Comparison of ENCODE assay signal across 32 cellular contexts in genomic region chr18:62064361-62064760, GRCh38.
"Had no signal": no experiment of that assay in that cellular context is flagged by ENCODE, and none has a peak within 500 bp of the region (broad histone marks: within the 10 kb centered on the region; RNA-seq: fewer than 3 reads in every experiment).

No MANE protein-coding gene starts in this region.

- H3K27ac ChIP-seq: adrenal gland, body of pancreas, epithelial cell of prostate, esophagus squamous epithelium had no signal

- H3K27me3 Mint-ChIP-seq: activated CD8-positive, alpha-beta T cell treated with anti-CD3 and anti-CD28 coated beads for 36 hours; activated naive CD4-positive, alpha-beta T cell treated with anti-CD3 and anti-CD28 coated beads, Interleukin-2, amount 50 U/mL, for 24 hours; activated naive CD8-positive, alpha-beta T cell treated with anti-CD3 and anti-CD28 coated beads for 36 hours; activated naive CD8-positive, alpha-beta T cell treated with anti-CD3 and anti-CD28 coated beads, Interleukin-2, amount 50 U/mL, for 24 hours; effector memory CD8-positive, alpha-beta T cell; T-cell had no signal

- FAIRE-seq: colon had no signal

- H3K36me3 ChIP-seq: adrenal gland had no signal

- H3K27me3 ChIP-seq: adrenal gland, body of pancreas, esophagus squamous epithelium had no signal

- ATAC-seq: activated CD8-positive, alpha-beta T cell treated with anti-CD3 and anti-CD28 coated beads for 36 hours; activated naive CD8-positive, alpha-beta T cell treated with anti-CD3 and anti-CD28 coated beads, Interleukin-2, amount 50 U/mL, for 24 hours; body of pancreas; effector memory CD8-positive, alpha-beta T cell; T-cell; WTC11 had no signal

- H3K9me3 ChIP-seq: adrenal gland, body of pancreas, esophagus squamous epithelium had no signal

- H3K9me3 Mint-ChIP-seq: activated T-helper 1 cell treated with anti-CD3 and anti-CD28 coated beads, Interleukin-12 subunit alpha, Interleukin-12 subunit beta, Interleukin-2, Interleukin-4 antibody, amounts not matched to agents 30 ng/mL and 10 ng/mL and 1 ng/mL, durations not matched to agents 14 hours and 24 hours and 36 hours; effector memory CD8-positive, alpha-beta T cell; T-helper 1 cell treated with Interleukin-12 subunit alpha and Interleukin-12 subunit beta and Interleukin-4 antibody, amounts not matched to agents 30 μg/mL and 1 μg/mL, for 36 hours had no signal

- H3K4me1 ChIP-seq: adrenal gland, body of pancreas, esophagus squamous epithelium had no signal

- H3K4me3 Mint-ChIP-seq: activated CD8-positive, alpha-beta T cell treated with anti-CD3 and anti-CD28 coated beads for 36 hours; activated naive CD4-positive, alpha-beta T cell treated with anti-CD3 and anti-CD28 coated beads for 36 hours; activated naive CD4-positive, alpha-beta T cell treated with anti-CD3 and anti-CD28 coated beads, Interleukin-2, amount 50 U/mL, for 24 hours; activated naive CD8-positive, alpha-beta T cell treated with anti-CD3 and anti-CD28 coated beads for 36 hours; activated naive CD8-positive, alpha-beta T cell treated with anti-CD3 and anti-CD28 coated beads, Interleukin-2, amount 50 U/mL, for 24 hours; activated T-helper 1 cell treated with anti-CD3 and anti-CD28 coated beads, Interleukin-12 subunit alpha, Interleukin-12 subunit beta, Interleukin-2, Interleukin-4 antibody, amounts not matched to agents 30 ng/mL and 10 ng/mL and 1 ng/mL, durations not matched to agents 14 hours and 24 hours and 36 hours; effector memory CD8-positive, alpha-beta T cell; T-cell; T-helper 1 cell treated with Interleukin-12 subunit alpha and Interleukin-12 subunit beta and Interleukin-4 antibody, amounts not matched to agents 30 μg/mL and 1 μg/mL, for 36 hours; WTC11 had no signal

- H3K27ac Mint-ChIP-seq: activated CD8-positive, alpha-beta T cell treated with anti-CD3 and anti-CD28 coated beads for 36 hours; activated naive CD4-positive, alpha-beta T cell treated with anti-CD3 and anti-CD28 coated beads for 36 hours; activated naive CD4-positive, alpha-beta T cell treated with anti-CD3 and anti-CD28 coated beads, Interleukin-2, amount 50 U/mL, for 24 hours; activated naive CD8-positive, alpha-beta T cell treated with anti-CD3 and anti-CD28 coated beads for 36 hours; activated naive CD8-positive, alpha-beta T cell treated with anti-CD3 and anti-CD28 coated beads, Interleukin-2, amount 50 U/mL, for 24 hours; activated T-helper 1 cell treated with anti-CD3 and anti-CD28 coated beads, Interleukin-12 subunit alpha, Interleukin-12 subunit beta, Interleukin-2, Interleukin-4 antibody, amounts not matched to agents 30 ng/mL and 10 ng/mL and 1 ng/mL, durations not matched to agents 14 hours and 24 hours and 36 hours; activated T-helper 2 cell treated with anti-CD3 and anti-CD28 coated beads, Interferon-gamma antibody, Interleukin-2, Interleukin-4, amounts not matched to agents 10 μg/mL and 5 μg/mL and 100 μg/mL, durations not matched to agents 14 hours and 24 hours and 36 hours; effector memory CD8-positive, alpha-beta T cell; T-cell; T-helper 1 cell treated with Interleukin-12 subunit alpha and Interleukin-12 subunit beta and Interleukin-4 antibody, amounts not matched to agents 30 μg/mL and 1 μg/mL, for 36 hours; WTC11 had no signal

- H3K4me1 Mint-ChIP-seq: activated naive CD4-positive, alpha-beta T cell treated with anti-CD3 and anti-CD28 coated beads, Interleukin-2, amount 50 U/mL, for 24 hours; activated naive CD8-positive, alpha-beta T cell treated with anti-CD3 and anti-CD28 coated beads for 36 hours; activated naive CD8-positive, alpha-beta T cell treated with anti-CD3 and anti-CD28 coated beads, Interleukin-2, amount 50 U/mL, for 24 hours; T-cell; WTC11 had no signal

- DNase-seq: activated CD4-positive, alpha-beta T cell treated with anti-CD3 and anti-CD28 coated beads for 48 hours; activated CD4-positive, alpha-beta T cell treated with anti-CD3 and anti-CD28 coated beads, Interleukin-2, amount 50 U/mL, for 1 hour; activated CD4-positive, alpha-beta T cell treated with anti-CD3 and anti-CD28 coated beads, Interleukin-2, amount 50 U/mL, for 48 hours; activated CD8-positive, alpha-beta memory T cell treated with anti-CD3 and anti-CD28 coated beads for 24 hours; activated CD8-positive, alpha-beta T cell treated with anti-CD3 and anti-CD28 coated beads for 36 hours; activated effector memory CD4-positive, alpha-beta T cell treated with anti-CD3 and anti-CD28 coated beads, Interleukin-2, amount 50 U/mL, for 16 hours; activated naive CD4-positive, alpha-beta T cell treated with anti-CD3 and anti-CD28 coated beads for 36 hours; activated naive CD8-positive, alpha-beta T cell treated with anti-CD3 and anti-CD28 coated beads for 36 hours; activated naive CD8-positive, alpha-beta T cell treated with anti-CD3 and anti-CD28 coated beads, Interleukin-2, amount 50 U/mL, for 24 hours; activated T-cell treated with anti-CD3 and anti-CD28 coated beads, Interleukin-2, amount 50 U/mL, for 1 hour; activated T-cell treated with anti-CD3 and anti-CD28 coated beads, Interleukin-2, amount 50 U/mL, for 48 hours; adrenal gland; amygdala; aorta; body of pancreas; caudate nucleus; cortex of kidney; dermis blood vessel endothelial cell; effector CD4-positive, alpha-beta T cell; effector memory CD8-positive, alpha-beta T cell; esophagus squamous epithelium; foreskin melanocyte; head of caudate nucleus; T-cell; T-helper 9 cell had no signal

- H3K4me3 ChIP-seq: adrenal gland, body of pancreas, esophagus squamous epithelium had no signal
